13 cellular contexts compared by ENCODE assay signal in genomic region chr2:74850816-74851566, GRCh38. TPM values are rescaled to one million over a fixed set of nuclear protein-coding genes. Genes with fewer than 3 reads are reported as not detected.
DNase-seq lines count a peak whose midpoint lies in the region; ATAC-seq and TF ChIP-seq lines count a peak whose summit lies in the region.
"Had no signal": no experiment of that assay in that cellular context is flagged by ENCODE, and none has a peak within 500 bp of the region (broad histone marks: within the 10 kb centered on the region; RNA-seq: fewer than 3 reads in every experiment).

No MANE protein-coding gene starts in this region.

- no peak overlapping the region for H3K4me3 Mint-ChIP-seq in T-helper 2 cell treated with Interferon-gamma antibody and Interleukin-4, amounts not matched to agents 5 μg/mL and 100 μg/mL, for 36 hours
- no peak overlapping the region for H3K4me3 Mint-ChIP-seq in stimulated activated memory B cell treated with anti-CD40 and anti-IgM and Interleukin-4, amounts not matched to agents 10 μg/mL and 1 μg/mL and 100 μg/mL, for 72 hours
- H3K4me3 Mint-ChIP-seq in activated T-helper 2 cell treated with anti-CD3 and anti-CD28 coated beads, Interferon-gamma antibody, Interleukin-2, Interleukin-4, amounts not matched to agents 10 μg/mL and 5 μg/mL and 100 μg/mL, durations not matched to agents 14 hours and 24 hours and 36 hours (ENCODE audit: low read depth), result no peak overlapping the region

- H3K4me1 Mint-ChIP-seq in T-helper 2 cell treated with Interferon-gamma antibody and Interleukin-4, amounts not matched to agents 5 μg/mL and 100 μg/mL, for 36 hours (ENCODE audit: low read depth), result peaks cover 49% of the 10 kb centered on the region
- H3K4me1 Mint-ChIP-seq in stimulated activated memory B cell treated with anti-CD40 and anti-IgM and Interleukin-4, amounts not matched to agents 10 μg/mL and 1 μg/mL and 100 μg/mL, for 72 hours, result peaks cover 70% of the 10 kb centered on the region
- H3K4me1 Mint-ChIP-seq in activated T-helper 2 cell treated with anti-CD3 and anti-CD28 coated beads, Interferon-gamma antibody, Interleukin-2, Interleukin-4, amounts not matched to agents 10 μg/mL and 5 μg/mL and 100 μg/mL, durations not matched to agents 14 hours and 24 hours and 36 hours (ENCODE audit: low read depth), result peaks cover 49% of the 10 kb centered on the region

- TF ChIP-seq CTCF in Peyer's patch (IDR thresholded peaks at IDR 0.05) (no peak), fibroblast of villous mesenchyme (IDR thresholded peaks at IDR 0.05; ENCODE audit: insufficient read depth, low read depth, low read length) (no peak)

- no peaks in the 10 kb centered on the region for H3K27me3 ChIP-seq in Peyer's patch
- H3K27me3 ChIP-seq: esophagus squamous epithelium had no signal

- no peak overlapping the region for H3K4me3 ChIP-seq in Peyer's patch
- no peak overlapping the region for H3K4me3 ChIP-seq in fibroblast of villous mesenchyme (ENCODE audit: low read depth, low read length)
- H3K4me3 ChIP-seq: A549, esophagus squamous epithelium had no signal

- H3K4me1 ChIP-seq in Peyer's patch, result peaks cover 0 to 58% (median 15%) of the 10 kb centered on the region in 4 donors

- H3K9me3 Mint-ChIP-seq in T-helper 2 cell treated with Interferon-gamma antibody and Interleukin-4, amounts not matched to agents 5 μg/mL and 100 μg/mL, for 36 hours, result no peaks in the 10 kb centered on the region
- H3K9me3 Mint-ChIP-seq in stimulated activated memory B cell treated with anti-CD40 and anti-IgM and Interleukin-4, amounts not matched to agents 10 μg/mL and 1 μg/mL and 100 μg/mL, for 72 hours, result no peaks in the 10 kb centered on the region
- H3K9me3 Mint-ChIP-seq in activated T-helper 2 cell treated with anti-CD3 and anti-CD28 coated beads, Interferon-gamma antibody, Interleukin-2, Interleukin-4, amounts not matched to agents 10 μg/mL and 5 μg/mL and 100 μg/mL, durations not matched to agents 14 hours and 24 hours and 36 hours, result no peaks in the 10 kb centered on the region

- TF ChIP-seq POLR2A in Peyer's patch (IDR thresholded peaks at IDR 0.05), result no peak

- peaks cover 22% of the 10 kb centered on the region for H3K36me3 Mint-ChIP-seq in T-helper 2 cell treated with Interferon-gamma antibody and Interleukin-4, amounts not matched to agents 5 μg/mL and 100 μg/mL, for 36 hours (ENCODE audit: low read depth)
- peaks cover 15% of the 10 kb centered on the region for H3K36me3 Mint-ChIP-seq in stimulated activated memory B cell treated with anti-CD40 and anti-IgM and Interleukin-4, amounts not matched to agents 10 μg/mL and 1 μg/mL and 100 μg/mL, for 72 hours
- H3K36me3 Mint-ChIP-seq in activated T-helper 2 cell treated with anti-CD3 and anti-CD28 coated beads, Interferon-gamma antibody, Interleukin-2, Interleukin-4, amounts not matched to agents 10 μg/mL and 5 μg/mL and 100 μg/mL, durations not matched to agents 14 hours and 24 hours and 36 hours (ENCODE audit: low read depth), result peaks cover 58% of the 10 kb centered on the region

- intact Hi-C loops in activated T-helper 2 cell treated with anti-CD3 and anti-CD28 coated beads, Interferon-gamma antibody, Interleukin-2, Interleukin-4, amounts not matched to agents 10 μg/mL and 5 μg/mL and 100 μg/mL, durations not matched to agents 14 hours and 24 hours and 36 hours (cut with micrococcal nuclease), result no loop called here

- no peak for DNase-seq in T-helper 2 cell treated with Interferon-gamma antibody and Interleukin-4, amounts not matched to agents 5 μg/mL and 100 μg/mL, for 36 hours (ENCODE audit: low spot score)
- DNase-seq in T-helper 2 cell (no peak), Peyer's patch (no peak), fibroblast of villous mesenchyme (ENCODE audit: low read depth) (peak; percentile 86), NCI-H1048 (lab: John Stamatoyannopoulos, UW) (no peak), iPS-NIHi7 (ENCODE audit: extremely low spot score) (no peak)
- no peak for DNase-seq in activated T-helper 2 cell treated with anti-CD3 and anti-CD28 coated beads, Interferon-gamma antibody, Interleukin-2, Interleukin-4, amounts not matched to agents 10 μg/mL and 5 μg/mL and 100 μg/mL, durations not matched to agents 14 hours and 24 hours and 36 hours (ENCODE audit: low spot score)
- DNase-seq: esophagus squamous epithelium, left colon, NCI-H526 treated with DMSO at 0.1 percent for 48 hours, retina had no signal

- no peak for ATAC-seq in stimulated activated memory B cell treated with anti-CD40 and anti-IgM and Interleukin-4, amounts not matched to agents 10 μg/mL and 1 μg/mL and 100 μg/mL, for 72 hours
- ATAC-seq: left colon had no signal

- H3K9me3 ChIP-seq in Peyer's patch, result no peaks in the 10 kb centered on the region
- H3K9me3 ChIP-seq: A549, esophagus squamous epithelium had no signal

- H3K27ac Mint-ChIP-seq in T-helper 2 cell treated with Interferon-gamma antibody and Interleukin-4, amounts not matched to agents 5 μg/mL and 100 μg/mL, for 36 hours, result peak overlapping the region; percentile 51
- peak overlapping the region; percentile 80 for H3K27ac Mint-ChIP-seq in stimulated activated memory B cell treated with anti-CD40 and anti-IgM and Interleukin-4, amounts not matched to agents 10 μg/mL and 1 μg/mL and 100 μg/mL, for 72 hours
- H3K27ac Mint-ChIP-seq in activated T-helper 2 cell treated with anti-CD3 and anti-CD28 coated beads, Interferon-gamma antibody, Interleukin-2, Interleukin-4, amounts not matched to agents 10 μg/mL and 5 μg/mL and 100 μg/mL, durations not matched to agents 14 hours and 24 hours and 36 hours, result no peak overlapping the region

- peak overlapping the region in 3 of 4 donors; percentile 75 to 76 (median 75) for H3K27ac ChIP-seq in Peyer's patch
- H3K27ac ChIP-seq: A549 had no signal

- H3K27me3 Mint-ChIP-seq in T-helper 2 cell treated with Interferon-gamma antibody and Interleukin-4, amounts not matched to agents 5 μg/mL and 100 μg/mL, for 36 hours (ENCODE audit: low read depth), result no peaks in the 10 kb centered on the region
- no peaks in the 10 kb centered on the region for H3K27me3 Mint-ChIP-seq in stimulated activated memory B cell treated with anti-CD40 and anti-IgM and Interleukin-4, amounts not matched to agents 10 μg/mL and 1 μg/mL and 100 μg/mL, for 72 hours
- H3K27me3 Mint-ChIP-seq in activated T-helper 2 cell treated with anti-CD3 and anti-CD28 coated beads, Interferon-gamma antibody, Interleukin-2, Interleukin-4, amounts not matched to agents 10 μg/mL and 5 μg/mL and 100 μg/mL, durations not matched to agents 14 hours and 24 hours and 36 hours (ENCODE audit: low read depth), result no peaks in the 10 kb centered on the region

- peaks cover 0 to 9% (median 0%) of the 10 kb centered on the region in 3 donors for H3K36me3 ChIP-seq in Peyer's patch

RNA-seq across cellular contexts. Expression of gene HK2, which starts 17.1 kb away (rescaled TPM):
- total RNA-seq in Peyer's patch (10 to 100 TPM in 3 of 4 donors, 1 to 10 TPM in 1; 9.9 to 39.9 (median 24.8) TPM), fibroblast of villous mesenchyme (15.1 and 31.2 TPM in 2 replicates)
- 102 TPM in 2 replicates for total RNA-seq in activated T-helper 2 cell treated with anti-CD3 and anti-CD28 coated beads, Interferon-gamma antibody, Interleukin-2, Interleukin-4, amounts not matched to agents 10 μg/mL and 5 μg/mL and 100 μg/mL, durations not matched to agents 14 hours and 24 hours and 36 hours
